Comparison of ENCODE assay signal across 7 cellular contexts in genomic region chr7:129448608-129449007, GRCh38. TPM values are rescaled to one million over a fixed set of nuclear protein-coding genes. Genes with fewer than 3 reads are reported as not detected.
"Had no signal": no experiment of that assay in that cellular context is flagged by ENCODE, and none has a peak within 500 bp of the region (broad histone marks: within the 10 kb centered on the region; RNA-seq: fewer than 3 reads in every experiment).

No MANE protein-coding gene starts in this region.

RNA-seq across cellular contexts. Expression of gene SMKR1, which starts 53.7 kb away (rescaled TPM):
- total RNA-seq: epithelial cell of proximal tubule, esophagus mucosa, fibroblast of villous mesenchyme, gastrocnemius medialis, gastroesophageal sphincter, heart right ventricle, hepatocyte had no signal
